1 cellular context compared by ENCODE assay signal in the genomic region with DNA sequence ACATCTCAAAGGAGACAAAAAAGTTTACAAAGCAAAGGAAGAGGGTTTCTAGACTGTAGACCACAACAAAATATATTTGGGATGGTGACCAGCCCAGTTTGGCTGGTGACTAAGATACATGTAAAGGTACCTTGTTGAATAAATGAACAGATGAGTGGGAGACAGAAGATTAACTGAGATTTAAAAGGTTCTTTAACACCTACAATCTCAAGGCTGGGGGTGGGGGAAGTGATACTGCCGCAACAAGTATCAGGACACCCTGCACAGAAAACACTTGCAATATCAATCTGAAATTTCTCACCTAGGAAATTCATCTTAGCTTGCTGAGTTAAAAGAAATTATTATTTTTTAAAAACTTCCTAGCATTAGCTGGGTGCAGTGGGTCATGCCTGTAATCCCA.
TF ChIP-seq lines count a peak whose summit lies in the region.

No MANE protein-coding gene starts in this region.

TF ChIP-seq in WTC11, 78 proteins besides CTCF, POLR2A, EP300 and RAD21 (continued from another document):
- TF ChIP-seq, protein P1, sequence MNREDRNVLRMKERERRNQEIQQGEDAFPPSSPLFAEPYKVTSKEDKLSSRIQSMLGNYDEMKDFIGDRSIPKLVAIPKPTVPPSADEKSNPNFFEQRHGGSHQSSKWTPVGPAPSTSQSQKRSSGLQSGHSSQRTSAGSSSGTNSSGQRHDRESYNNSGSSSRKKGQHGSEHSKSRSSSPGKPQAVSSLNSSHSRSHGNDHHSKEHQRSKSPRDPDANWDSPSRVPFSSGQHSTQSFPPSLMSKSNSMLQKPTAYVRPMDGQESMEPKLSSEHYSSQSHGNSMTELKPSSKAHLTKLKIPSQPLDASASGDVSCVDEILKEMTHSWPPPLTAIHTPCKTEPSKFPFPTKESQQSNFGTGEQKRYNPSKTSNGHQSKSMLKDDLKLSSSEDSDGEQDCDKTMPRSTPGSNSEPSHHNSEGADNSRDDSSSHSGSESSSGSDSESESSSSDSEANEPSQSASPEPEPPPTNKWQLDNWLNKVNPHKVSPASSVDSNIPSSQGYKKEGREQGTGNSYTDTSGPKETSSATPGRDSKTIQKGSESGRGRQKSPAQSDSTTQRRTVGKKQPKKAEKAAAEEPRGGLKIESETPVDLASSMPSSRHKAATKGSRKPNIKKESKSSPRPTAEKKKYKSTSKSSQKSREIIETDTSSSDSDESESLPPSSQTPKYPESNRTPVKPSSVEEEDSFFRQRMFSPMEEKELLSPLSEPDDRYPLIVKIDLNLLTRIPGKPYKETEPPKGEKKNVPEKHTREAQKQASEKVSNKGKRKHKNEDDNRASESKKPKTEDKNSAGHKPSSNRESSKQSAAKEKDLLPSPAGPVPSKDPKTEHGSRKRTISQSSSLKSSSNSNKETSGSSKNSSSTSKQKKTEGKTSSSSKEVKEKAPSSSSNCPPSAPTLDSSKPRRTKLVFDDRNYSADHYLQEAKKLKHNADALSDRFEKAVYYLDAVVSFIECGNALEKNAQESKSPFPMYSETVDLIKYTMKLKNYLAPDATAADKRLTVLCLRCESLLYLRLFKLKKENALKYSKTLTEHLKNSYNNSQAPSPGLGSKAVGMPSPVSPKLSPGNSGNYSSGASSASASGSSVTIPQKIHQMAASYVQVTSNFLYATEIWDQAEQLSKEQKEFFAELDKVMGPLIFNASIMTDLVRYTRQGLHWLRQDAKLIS (CRISPR knock-in tag; IDR thresholded peaks at IDR 0.05; ENCODE audit: borderline replicate concordance) = no peak
